ENCODE assay signal across 10 cellular contexts in the genomic region with DNA sequence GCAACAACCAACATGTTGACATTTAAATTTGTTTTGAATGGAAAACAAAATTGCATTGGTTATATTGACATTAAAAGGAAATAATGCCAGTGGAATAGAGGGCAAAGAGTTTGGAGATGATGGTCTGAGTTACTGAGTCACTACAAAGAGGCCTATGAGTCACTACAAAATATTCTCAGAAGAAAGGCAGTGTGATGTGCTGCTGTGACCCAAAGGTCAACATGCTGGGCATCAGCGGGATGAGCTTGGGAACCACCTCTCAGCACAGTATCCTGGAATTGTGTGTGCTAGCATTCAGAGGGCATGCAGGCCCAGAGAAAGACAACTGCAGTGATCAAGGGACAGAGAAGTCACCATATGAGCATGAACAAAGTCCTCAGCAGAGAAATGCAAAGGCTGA. TPM values are rescaled to one million over a fixed set of nuclear protein-coding genes. Genes with fewer than 3 reads are reported as not detected.
DNase-seq lines count a peak whose midpoint lies in the region; ATAC-seq and TF ChIP-seq lines count a peak whose summit lies in the region.
"Had no signal": no experiment of that assay in that cellular context is flagged by ENCODE, and none has a peak within 500 bp of the region (broad histone marks: within the 10 kb centered on the region; RNA-seq: fewer than 3 reads in every experiment).

No MANE protein-coding gene starts in this region.

- DNase-seq in right cardiac atrium, result no peak
- no peak for DNase-seq in heart right ventricle
- DNase-seq in T1000 (lab: John Stamatoyannopoulos, UW), result peak; percentile 2
- DNase-seq in fibroblast of villous mesenchyme (ENCODE audit: low read depth), result peak; percentile 47
- DNase-seq in NCI-H2107 treated with DMSO at 0.1 percent for 48 hours (lab: John Stamatoyannopoulos, UW; ENCODE audit: unreplicated experiment), result no peak
- no peak for DNase-seq in amygdala (lab: John Stamatoyannopoulos, UW)
- no peak for DNase-seq in activated CD8-positive, alpha-beta memory T cell treated with anti-CD3 and anti-CD28 coated beads, Interleukin-2, amount 50 U/mL, for 4 hours

- H3K4me3 ChIP-seq in right cardiac atrium (ENCODE audit: low read length), result no peak overlapping the region
- H3K4me3 ChIP-seq in heart right ventricle, result no peak overlapping the region
- no peak overlapping the region for H3K4me3 ChIP-seq in fibroblast of villous mesenchyme (ENCODE audit: low read depth, low read length)
- H3K4me3 ChIP-seq: BLaER1 treated with 17β-estradiol and CSF1 and Interleukin-3, amounts not matched to agents 10 nM and 100 nM; smooth muscle cell had no signal

- no peak for TF ChIP-seq CTCF in heart right ventricle (IDR thresholded peaks at IDR 0.05)
- TF ChIP-seq CTCF in fibroblast of villous mesenchyme (IDR thresholded peaks at IDR 0.05; ENCODE audit: insufficient read depth, low read depth, low read length), result no peak

- peaks cover 0 to 10% (median 0%) of the 10 kb centered on the region in 9 donors for H3K36me3 ChIP-seq in heart right ventricle

- ATAC-seq in right cardiac atrium, result no peak
- no peak for ATAC-seq in heart right ventricle
- no peak for ATAC-seq in GM21825 (IDR thresholded peaks at IDR 0.05; ENCODE audit: unreplicated experiment)

- intact Hi-C loops in right cardiac atrium (cut with DNase I), result loop anchor here in 1 of 4 donors (10.0 kb wide), 1 partner anchor 83 kb away; no protein-coding TSS in a partner anchor
- intact Hi-C loops in heart right ventricle (cut with DNase I), result no loop called here

- H3K27ac ChIP-seq in right cardiac atrium (ENCODE audit: low read length), result peak overlapping the region; percentile 71
- no peak overlapping the region for H3K27ac ChIP-seq in heart right ventricle
- H3K27ac ChIP-seq: BLaER1 treated with 17β-estradiol and CSF1 and Interleukin-3, amounts not matched to agents 10 nM and 100 nM had no signal

- H3K9me3 ChIP-seq in right cardiac atrium (ENCODE audit: control insufficient read depth, low read length) (no peaks in the 10 kb centered on the region), heart right ventricle (no peaks in the 10 kb centered on the region)

- no peaks in the 10 kb centered on the region for H3K27me3 ChIP-seq in right cardiac atrium (ENCODE audit: control insufficient read depth, insufficient read depth)
- H3K27me3 ChIP-seq in heart right ventricle, result no peaks in the 10 kb centered on the region

- 44% methylated on average over 1 of the region's 1 CpG for WGBS in right cardiac atrium
- WGBS in heart right ventricle, 2 donors, result 42 to 76% methylated on average over 1 of the region's 1 CpG

- no peaks in the 10 kb centered on the region for H3K4me1 ChIP-seq in right cardiac atrium (ENCODE audit: control insufficient read depth, insufficient read depth, low read length)
- H3K4me1 ChIP-seq in heart right ventricle, result peaks cover 0 to 35% (median 13%) of the 10 kb centered on the region in 9 donors

RNA-seq across cellular contexts. Expression of a gene that starts 2.8 kb away (rescaled TPM):
- 10 to 100 TPM; 18.8 to 24.0 (median 21.0) TPM for total RNA-seq in right cardiac atrium
- polyA plus RNA-seq in right cardiac atrium, result 56.3 TPM
- 10 to 100 TPM; 16.6 to 25.8 (median 21.6) TPM for total RNA-seq in heart right ventricle
- 10 to 100 TPM; 30.6 to 33.5 TPM for polyA plus RNA-seq in heart right ventricle
- 11.0 and 13.8 TPM in 2 replicates for total RNA-seq in fibroblast of villous mesenchyme

RNA-seq across cellular contexts. Expression of a gene that starts 2.8 kb away (rescaled TPM):
- total RNA-seq in right cardiac atrium (10 to 100 TPM; 46.1 to 61.0 (median 57.6) TPM), heart right ventricle (10 to 100 TPM; 32.3 to 53.5 (median 48.8) TPM), fibroblast of villous mesenchyme (2.2 and 13.5 TPM in 2 replicates)
- polyA plus RNA-seq in right cardiac atrium (95.3 TPM), heart right ventricle (100 to 1,000 TPM in 1 of 2 donors, 10 to 100 TPM in 1; 21.2 to 384 TPM)

RNA-seq across cellular contexts. Expression of a gene that starts 3.1 kb away (rescaled TPM):
- total RNA-seq in right cardiac atrium (10 to 100 TPM; 11.7 to 15.0 (median 13.7) TPM), heart right ventricle (10 to 100 TPM; 13.9 to 20.3 (median 16.6) TPM), fibroblast of villous mesenchyme (8.4 and 11.2 TPM in 2 replicates)
- polyA plus RNA-seq in right cardiac atrium (6.3 TPM), heart right ventricle (1 to 10 TPM; 4.9 to 8.4 TPM)

RNA-seq across cellular contexts. Expression of a gene that starts 41.5 kb away (rescaled TPM):
- total RNA-seq in right cardiac atrium (100 to 1,000 TPM; 262 to 345 (median 281) TPM), heart right ventricle (100 to 1,000 TPM; 249 to 428 (median 312) TPM), fibroblast of villous mesenchyme (27.7 and 31.5 TPM in 2 replicates)
- polyA plus RNA-seq in right cardiac atrium (384 TPM), heart right ventricle (100 to 1,000 TPM; 234 to 530 TPM)

RNA-seq across cellular contexts. Expression of a gene that starts 45.6 kb away (rescaled TPM):
- 10 to 100 TPM; 34.7 to 98.8 (median 56.3) TPM for total RNA-seq in right cardiac atrium
- 72.9 TPM for polyA plus RNA-seq in right cardiac atrium
- total RNA-seq in heart right ventricle, result 10 to 100 TPM; 21.6 to 92.4 (median 36.4) TPM
- 10 to 100 TPM; 40.6 to 80.4 TPM for polyA plus RNA-seq in heart right ventricle
- 2.2 and 2.3 TPM in 2 replicates for total RNA-seq in fibroblast of villous mesenchyme

Comparison
In these comparisons a context has a peak if more than half of its experiments do, and no peak if none do; other contexts are left out.
1. DNase-seq: peak in T1000 (single experiment) and fibroblast of villous mesenchyme (single experiment); none in right cardiac atrium (0 of 3), heart right ventricle (0 of 2), NCI-H2107 treated with DMSO at 0.1 percent for 48 hours (single experiment), amygdala (0 of 56) and activated CD8-positive, alpha-beta memory T cell treated with anti-CD3 and anti-CD28 coated beads, Interleukin-2, amount 50 U/mL, for 4 hours (single experiment).